8 cellular contexts compared by ENCODE assay signal in the genomic region with DNA sequence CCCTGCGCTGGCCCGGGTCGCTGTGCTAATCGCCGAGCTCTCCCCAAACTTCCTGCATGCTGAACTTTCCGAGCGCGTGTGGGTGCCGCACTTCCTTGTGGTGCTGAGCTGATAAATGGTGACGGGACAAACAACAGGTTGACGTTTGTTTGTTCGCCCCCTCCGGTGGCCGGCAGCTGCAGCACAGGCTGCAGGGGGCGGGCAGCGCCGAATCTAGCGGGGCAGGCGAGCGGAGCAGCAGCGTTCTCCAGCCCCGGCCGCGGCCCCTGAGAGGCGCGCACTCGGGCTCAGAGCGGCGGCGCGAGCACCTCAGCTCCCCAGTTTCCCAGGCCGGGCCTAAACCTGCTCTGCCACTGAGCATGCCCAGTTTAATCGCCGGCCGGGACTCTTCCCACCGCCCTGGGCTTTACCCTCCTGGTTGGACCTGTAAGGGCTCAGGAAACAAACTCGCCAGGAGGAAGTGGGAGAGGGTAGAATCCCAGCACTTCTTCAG. TPM values are rescaled to one million over a fixed set of nuclear protein-coding genes. Genes with fewer than 3 reads are reported as not detected.
DNase-seq lines count a peak whose midpoint lies in the region; ATAC-seq, FAIRE-seq and TF ChIP-seq lines count a peak whose summit lies in the region.

PDGFD (minus strand) TSS at position 120 of the 493 bp plus-strand sequence.

- H3K27me3 ChIP-seq in HepG2 (ENCODE audit: control insufficient read depth in 1 of 2, insufficient read depth in 2 of 2, low read length in 2 of 2) = peaks cover 0 to 2% of the 10 kb centered on the region in 2 experiments; a peak in 1 of 5 replicates

- no peak within 1 kb of the TSS for H3K27ac Mint-ChIP-seq in stimulated activated effector memory CD8-positive, alpha-beta T cell treated with anti-CD3 and anti-CD28 coated beads, Interleukin-12 subunit alpha, Interleukin-12 subunit beta, amount 100 ng/mL, for 72 hours

- H3K9me3 Mint-ChIP-seq in stimulated activated effector memory CD8-positive, alpha-beta T cell treated with anti-CD3 and anti-CD28 coated beads, Interleukin-12 subunit alpha, Interleukin-12 subunit beta, amount 100 ng/mL, for 72 hours = no peaks in the 10 kb centered on the region

- no peak within 1 kb of the TSS for H3K9ac ChIP-seq in HepG2 (ENCODE audit: insufficient read depth, low read depth, low read length)

- no peaks in the 10 kb centered on the region for H3K4me1 Mint-ChIP-seq in stimulated activated effector memory CD8-positive, alpha-beta T cell treated with anti-CD3 and anti-CD28 coated beads, Interleukin-12 subunit alpha, Interleukin-12 subunit beta, amount 100 ng/mL, for 72 hours

- H3K4me3 ChIP-seq in HepG2 (replicated peaks in 1 of 3; ENCODE audit: insufficient read depth in 1 of 3, low read depth in 2 of 3, low read length in 3 of 3) = peak within 1 kb of the TSS; percentile 49 to 70 (median 55); a peak in 5 of 6 replicates

- DNase-seq in ELR (ENCODE audit: low read depth) (peak; percentile 71), HTR-8/SVneo (ENCODE audit: insufficient read length, low spot score) (peak; percentile 67), SK-N-DZ (ENCODE audit: low spot score) (peak; percentile 49), dedifferentiated amniotic fluid mesenchymal stem cell (ENCODE audit: extremely low spot score) (peak; percentile 48), HepG2 (ENCODE audit: low spot score) (peak; percentile 54), putamen (ENCODE audit: low spot score) (no peak)
- peak; percentile 32 to 69 for DNase-seq in stimulated activated effector memory CD8-positive, alpha-beta T cell treated with anti-CD3 and anti-CD28 coated beads, Interleukin-12 subunit alpha, Interleukin-12 subunit beta, amount 100 ng/mL, for 72 hours (ENCODE audit: low spot score in 2 of 2)

- peak; percentile 96 for FAIRE-seq in HTR-8/SVneo (lab: Jason Lieb, UNC)
- FAIRE-seq in HepG2 (lab: Jason Lieb, UNC) = no peak

- CTCF ChIA-PET in HepG2 (lab: Yijun Ruan, JAX; ENCODE audit: low intra/inter-chr PET ratio, low total read pairs) = no interaction called here

- ATAC-seq in GM21447 (IDR thresholded peaks at IDR 0.05; ENCODE audit: unreplicated experiment) (peak; percentile 79), HepG2 (peak; percentile 99)
- ATAC-seq in stimulated activated effector memory CD8-positive, alpha-beta T cell treated with anti-CD3 and anti-CD28 coated beads, Interleukin-12 subunit alpha, Interleukin-12 subunit beta, amount 100 ng/mL, for 72 hours = peak; percentile 89

- H3K36me3 ChIP-seq in HepG2 (replicated peaks in 1 of 2; ENCODE audit: control insufficient read depth in 1 of 2, insufficient read depth in 2 of 2, low read length in 2 of 2) = no peaks in the 10 kb centered on the region

- intact Hi-C loops in HepG2 (cut with micrococcal nuclease; ENCODE audit: unreplicated experiment) = no loop called here

- no peaks in the 10 kb centered on the region for H3K36me3 Mint-ChIP-seq in stimulated activated effector memory CD8-positive, alpha-beta T cell treated with anti-CD3 and anti-CD28 coated beads, Interleukin-12 subunit alpha, Interleukin-12 subunit beta, amount 100 ng/mL, for 72 hours

- TF ChIP-seq EP300 in HepG2 (IDR thresholded peaks at IDR 0.05; ENCODE audit: low read depth in 2 of 2, low read length in 2 of 2) (no peak), HepG2 (CRISPR knock-in tag; IDR thresholded peaks at IDR 0.05; ENCODE audit: borderline replicate concordance) (no peak)

- BruUV-seq in HepG2 (replicated peaks; lab: Mats Ljungman, UMichigan) = no TSS peak

- POLR2A ChIA-PET in HepG2 (lab: Yijun Ruan, JAX) = no interaction called here

- WGBS in HepG2 (ENCODE audit: low lambda C conversion rate) = 0% methylated on average over 2 of the region's 37 CpGs

- no peaks in the 10 kb centered on the region for H3K9me3 ChIP-seq in HepG2 (ENCODE audit: low read length)

- H3K4me3 Mint-ChIP-seq in stimulated activated effector memory CD8-positive, alpha-beta T cell treated with anti-CD3 and anti-CD28 coated beads, Interleukin-12 subunit alpha, Interleukin-12 subunit beta, amount 100 ng/mL, for 72 hours = peak within 1 kb of the TSS; percentile 70

- peak within 1 kb of the TSS; percentile 56 for H2AFZ ChIP-seq in HepG2 (ENCODE audit: low read length)

- H3K27ac ChIP-seq in HepG2 (ENCODE audit: extremely low read length, insufficient read depth, low read length) = no peak within 1 kb of the TSS

- in situ Hi-C loops in HepG2 (cut with HindIII; ENCODE audit: extremely low pct_ligation_motif_present, low pct_unique_long_range_greater_than_20kb) = no loop called here

- H3K79me2 ChIP-seq in HepG2 (ENCODE audit: insufficient read depth, low read length) = no peaks in the 10 kb centered on the region

- peak; percentile 38; the same call in 1 of the 2 replicates for TF ChIP-seq RAD21 in HepG2 (CRISPR knock-in tag; IDR thresholded peaks at IDR 0.05)

- H3K4me1 ChIP-seq in HepG2 (ENCODE audit: insufficient read depth, low read length) = peaks cover 5% of the 10 kb centered on the region; the same call in 1 of the 2 replicates

- peak within 1 kb of the TSS; percentile 74 for H3K4me2 ChIP-seq in HepG2 (ENCODE audit: low read depth, low read length)

- H4K20me1 ChIP-seq in HepG2 (ENCODE audit: insufficient read depth, low read length) = no peaks in the 10 kb centered on the region

- peak; percentile 57 for TF ChIP-seq CTCF in HepG2 (CRISPR knock-in tag; IDR thresholded peaks at IDR 0.05)

- no peak for TF ChIP-seq POLR2A in HepG2 (IDR thresholded peaks at IDR 0.05; ENCODE audit: insufficient read depth in 1 of 2, low read depth in 2 of 2, low read length in 2 of 2)

TF ChIP-seq in HepG2, 621 proteins besides CTCF, POLR2A, EP300 and RAD21 (continues in another document):
- TF ChIP-seq HDAC6 (IDR thresholded peaks at IDR 0.05; ENCODE audit: low read depth, low read length) (no peak), MYC (CRISPR knock-in tag; IDR thresholded peaks at IDR 0.05; ENCODE audit: borderline replicate concordance) (no peak), ZNF567 (CRISPR knock-in tag; IDR thresholded peaks at IDR 0.05; ENCODE audit: borderline replicate concordance) (0 out of 2 replicates have a peak, but pooled peaks have one; percentile 32), FOXC1 (CRISPR knock-in tag; IDR thresholded peaks at IDR 0.05; ENCODE audit: borderline replicate concordance) (0 out of 2 replicates have a peak, but pooled peaks have one; percentile 54), ZMAT3 (CRISPR knock-in tag; conservative IDR thresholded peaks at IDR 0.05) (0 out of 2 replicates have a peak, but pooled peaks have one; percentile 49), HOXA9 (CRISPR knock-in tag; IDR thresholded peaks at IDR 0.05; ENCODE audit: borderline replicate concordance) (0 out of 2 replicates have a peak, but pooled peaks have one; percentile 57), STAG1 (CRISPR knock-in tag; IDR thresholded peaks at IDR 0.05) (0 out of 2 replicates have a peak, but pooled peaks have one; percentile 3), ZNF121 (CRISPR knock-in tag; IDR thresholded peaks at IDR 0.05) (peak; percentile 47; the same call in 1 of the 2 replicates), NRL (CRISPR knock-in tag; IDR thresholded peaks at IDR 0.05; ENCODE audit: borderline replicate concordance) (peak; percentile 51; the same call in 1 of the 2 replicates)
- TF ChIP-seq, protein P1, sequence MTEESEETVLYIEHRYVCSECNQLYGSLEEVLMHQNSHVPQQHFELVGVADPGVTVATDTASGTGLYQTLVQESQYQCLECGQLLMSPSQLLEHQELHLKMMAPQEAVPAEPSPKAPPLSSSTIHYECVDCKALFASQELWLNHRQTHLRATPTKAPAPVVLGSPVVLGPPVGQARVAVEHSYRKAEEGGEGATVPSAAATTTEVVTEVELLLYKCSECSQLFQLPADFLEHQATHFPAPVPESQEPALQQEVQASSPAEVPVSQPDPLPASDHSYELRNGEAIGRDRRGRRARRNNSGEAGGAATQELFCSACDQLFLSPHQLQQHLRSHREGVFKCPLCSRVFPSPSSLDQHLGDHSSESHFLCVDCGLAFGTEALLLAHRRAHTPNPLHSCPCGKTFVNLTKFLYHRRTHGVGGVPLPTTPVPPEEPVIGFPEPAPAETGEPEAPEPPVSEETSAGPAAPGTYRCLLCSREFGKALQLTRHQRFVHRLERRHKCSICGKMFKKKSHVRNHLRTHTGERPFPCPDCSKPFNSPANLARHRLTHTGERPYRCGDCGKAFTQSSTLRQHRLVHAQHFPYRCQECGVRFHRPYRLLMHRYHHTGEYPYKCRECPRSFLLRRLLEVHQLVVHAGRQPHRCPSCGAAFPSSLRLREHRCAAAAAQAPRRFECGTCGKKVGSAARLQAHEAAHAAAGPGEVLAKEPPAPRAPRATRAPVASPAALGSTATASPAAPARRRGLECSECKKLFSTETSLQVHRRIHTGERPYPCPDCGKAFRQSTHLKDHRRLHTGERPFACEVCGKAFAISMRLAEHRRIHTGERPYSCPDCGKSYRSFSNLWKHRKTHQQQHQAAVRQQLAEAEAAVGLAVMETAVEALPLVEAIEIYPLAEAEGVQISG (CRISPR knock-in tag; IDR thresholded peaks at IDR 0.05) = 0 out of 2 replicates have a peak, but pooled peaks have one; percentile 37

RNA-seq across cellular contexts. Expression of gene PDGFD, which starts in this region (rescaled TPM):
- 0.96 and 1.4 TPM in 2 replicates for polyA plus RNA-seq in SK-N-DZ (2014; cell fraction: cytosol; rRNA removed)
- 0.63 and 0.69 TPM in 2 replicates for polyA plus RNA-seq in SK-N-DZ (2014; cell fraction: nucleus; rRNA removed)
- total RNA-seq in HepG2 (2016; rRNA removed; fragmentation: Illumina TruSeq; extraction: Trizol) = 0.22 and 0.29 TPM in 2 replicates
- total RNA-seq in HepG2 (2016; cell fraction: cytosol; rRNA removed; fragmentation: Illumina TruSeq; extraction: Trizol; ENCODE audit: low read depth) = 0.10 and 0.26 TPM in 2 replicates
- total RNA-seq in HepG2 (2016; cell fraction: insoluble cytoplasmic fraction; rRNA removed; fragmentation: Illumina TruSeq; extraction: Trizol) = 0.25 and 0.26 TPM in 2 replicates
- 0.19 and 0.31 TPM in 2 replicates for total RNA-seq in HepG2 (2016; cell fraction: membrane; rRNA removed; fragmentation: Illumina TruSeq; extraction: Trizol)
- total RNA-seq in HepG2 (2016; cell fraction: nucleus; rRNA removed; fragmentation: Illumina TruSeq; extraction: Trizol) = 0.31 and 0.34 TPM in 2 replicates
- 0.03 and 0.09 TPM in 2 replicates for polyA plus RNA-seq in HepG2 (2011; rRNA removed)
- 0.04 and 0.07 TPM in 2 replicates for polyA plus RNA-seq in HepG2 (2011; cell fraction: cytosol; rRNA removed)
- 0.05 TPM in 2 replicates for polyA plus RNA-seq in HepG2 (2011; cell fraction: nucleus; rRNA removed)
- not detected in 2 replicates for polyA plus RNA-seq in HepG2 (2012)
- polyA plus RNA-seq in HepG2 (2016; cell fraction: cytosol; fragmentation: Illumina TruSeq; extraction: Trizol; ENCODE audit: low read depth) = 0.05 and 0.08 TPM in 2 replicates
- 0.19 and 0.33 TPM in 2 replicates for polyA plus RNA-seq in HepG2 (2016; cell fraction: insoluble cytoplasmic fraction; fragmentation: Illumina TruSeq; extraction: Trizol; ENCODE audit: low read depth)
- 0.07 and 0.25 TPM in 2 replicates for polyA plus RNA-seq in HepG2 (2016; cell fraction: membrane; fragmentation: Illumina TruSeq; extraction: Trizol; ENCODE audit: low read depth)
- 0.23 and 0.39 TPM in 2 replicates for polyA plus RNA-seq in HepG2 (2016; cell fraction: nucleus; fragmentation: Illumina TruSeq; extraction: Trizol; ENCODE audit: insufficient read depth, low read depth)
- polyA minus RNA-seq in HepG2 (2011; rRNA and poly(A)+ RNA removed; ENCODE audit: low replicate concordance) = 0.04 TPM in 1 of 2 replicates, not detected in the other
- not detected in 2 replicates for polyA minus RNA-seq in HepG2 (2011; cell fraction: cytosol; rRNA and poly(A)+ RNA removed)
- 0.12 and 0.39 TPM in 2 replicates for polyA minus RNA-seq in HepG2 (2011; cell fraction: nucleus; rRNA and poly(A)+ RNA removed)

Comparison
In these comparisons a context has a peak if more than half of its experiments do, and no peak if none do; other contexts are left out.
1. Peak in DNase-seq, ATAC-seq, H3K4me3 ChIP-seq and H3K4me2 ChIP-seq in HepG2; RNA of the gene not detected or under 1 TPM.